8 cellular contexts compared by ENCODE assay signal in the genomic region with DNA sequence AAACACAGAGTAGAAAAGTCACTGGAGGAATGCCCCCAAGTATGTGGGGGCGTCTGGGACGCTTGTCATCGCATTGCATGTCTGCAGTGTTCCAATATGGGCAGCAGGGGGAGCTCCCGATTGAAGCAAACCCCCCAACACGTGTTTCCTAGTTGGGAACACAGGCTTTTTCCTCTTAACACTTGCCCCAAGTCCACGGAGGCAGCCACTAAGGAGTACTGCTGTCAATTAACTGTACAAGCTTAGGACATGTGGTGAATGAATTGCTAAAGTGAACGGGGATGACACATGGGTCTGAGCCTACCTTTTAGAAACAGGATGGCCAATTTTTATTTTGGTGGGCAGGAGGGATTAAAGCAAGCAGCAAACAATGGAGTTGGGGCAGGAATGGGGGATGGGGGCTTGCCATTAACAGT. TPM values are rescaled to one million over a fixed set of nuclear protein-coding genes. Genes with fewer than 3 reads are reported as not detected.
DNase-seq lines count a peak whose midpoint lies in the region; ATAC-seq and TF ChIP-seq lines count a peak whose summit lies in the region.

No MANE protein-coding gene starts in this region.

- H3K27ac ChIP-seq in body of pancreas = no peak overlapping the region

- WGBS in body of pancreas, 2 donors = 2 to 4% methylated on average over 7 of the region's 7 CpGs

- peak; percentile 3 for DNase-seq in COLO668 (lab: John Stamatoyannopoulos, UW; ENCODE audit: unreplicated experiment)
- peak; percentile 54 for DNase-seq in GM13976 (ENCODE audit: low spot score)
- peak; percentile 44 for DNase-seq in NCI-H345 treated with DMSO at 0.1 percent for 48 hours (lab: John Stamatoyannopoulos, UW; ENCODE audit: unreplicated experiment)
- peak; percentile 36 to 59 (median 42) for DNase-seq in body of pancreas
- DNase-seq in kidney glomerular epithelial cell (lab: John Stamatoyannopoulos, UW) = peak; percentile 4
- no peak for DNase-seq in NCI-H128 (lab: John Stamatoyannopoulos, UW; ENCODE audit: unreplicated experiment)
- no peak for DNase-seq in activated T-cell treated with anti-CD3 and anti-CD28 coated beads for 4 hours

- H3K9me3 ChIP-seq in body of pancreas = no peaks in the 10 kb centered on the region

- peak; percentile 68 for TF ChIP-seq CTCF in GM13976 (IDR thresholded peaks at IDR 0.05; ENCODE audit: borderline replicate concordance, control extremely low read depth, extremely low read depth, insufficient read depth, missing control alignments)
- TF ChIP-seq CTCF in body of pancreas (IDR thresholded peaks at IDR 0.05) = peak; percentile 56 to 80 (median 66)

- H3K27me3 ChIP-seq in body of pancreas = peaks cover 0 to 32% of the 10 kb centered on the region in 2 donors

- no peak overlapping the region for H3K4me3 ChIP-seq in body of pancreas

- intact Hi-C loops in body of pancreas (cut with DNase I) = no loop called here

- no peaks in the 10 kb centered on the region for H3K36me3 ChIP-seq in body of pancreas (replicated peaks in 1 of 2; ENCODE audit: insufficient read depth in 1 of 2, low read depth in 2 of 2)

- in situ Hi-C loops in GM13976 (cut with MboI; ENCODE audit: low sequenced_read_pairs, unreplicated experiment) = no loop called here

- peaks cover 32% of the 10 kb centered on the region for H3K4me1 ChIP-seq in body of pancreas

- TF ChIP-seq POLR2A in body of pancreas (IDR thresholded peaks at IDR 0.05) = no peak

- ATAC-seq in HG02870 (IDR thresholded peaks at IDR 0.05; ENCODE audit: unreplicated experiment) = peak; percentile 56
- peak; percentile 58 for ATAC-seq in body of pancreas

RNA-seq across cellular contexts. Expression of gene GABRB2, which starts 2.2 kb away (rescaled TPM):
- total RNA-seq in body of pancreas = under 1 TPM in 1 of 2 donors, not detected in 1; under 0.01 TPM

Comparison
In these comparisons a context has a peak if more than half of its experiments do, and no peak if none do; other contexts are left out.
1. DNase-seq: peak in COLO668 (single experiment), GM13976 (single experiment), NCI-H345 treated with DMSO at 0.1 percent for 48 hours (single experiment), body of pancreas (4 of 4) and kidney glomerular epithelial cell (single experiment); none in NCI-H128 (single experiment) and activated T-cell treated with anti-CD3 and anti-CD28 coated beads for 4 hours (single experiment).